Comparison of ENCODE assay signal across 15 cellular contexts in the genomic region with DNA sequence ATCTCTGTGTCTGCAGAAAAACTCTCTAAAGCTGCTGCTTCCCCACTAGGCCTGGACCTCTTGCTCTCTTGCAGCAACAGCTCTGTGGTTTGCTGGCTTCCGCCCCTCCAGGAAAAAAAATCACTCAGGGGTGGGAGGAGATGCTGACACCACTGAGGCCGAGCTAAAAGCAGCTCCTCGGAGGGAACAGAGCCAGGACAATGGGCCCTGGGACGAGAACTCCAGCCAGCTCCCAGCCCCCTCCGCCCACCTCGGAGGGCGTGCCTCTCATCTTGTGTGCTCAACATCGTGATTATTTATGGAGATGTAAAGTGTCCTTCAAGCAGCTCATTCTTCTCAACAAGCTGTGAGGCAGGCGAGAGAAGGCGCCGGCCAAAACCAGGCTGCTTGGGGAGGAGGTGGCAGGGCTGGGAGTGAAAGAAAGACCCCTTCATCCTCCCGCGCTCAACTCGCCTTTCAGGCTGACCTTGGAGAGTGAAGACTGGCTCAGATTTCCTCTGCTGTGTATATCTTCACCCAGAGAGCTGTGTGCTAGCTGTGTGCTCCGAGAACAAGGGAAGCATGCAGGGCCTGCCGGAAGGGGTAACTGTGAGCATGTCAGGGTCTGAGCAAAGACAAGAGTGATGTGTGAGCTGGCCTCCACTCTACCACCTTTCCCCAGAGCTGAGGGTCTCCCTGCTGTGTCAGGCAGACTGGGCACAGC. TPM values are rescaled to one million over a fixed set of nuclear protein-coding genes. Genes with fewer than 3 reads are reported as not detected.
DNase-seq lines count a peak whose midpoint lies in the region; ATAC-seq, FAIRE-seq and TF ChIP-seq lines count a peak whose summit lies in the region.
"Had no signal": no experiment of that assay in that cellular context is flagged by ENCODE, and none has a peak within 500 bp of the region (broad histone marks: within the 10 kb centered on the region; RNA-seq: fewer than 3 reads in every experiment).

No MANE protein-coding gene starts in this region.

- DNase-seq in NCI-H345 (lab: John Stamatoyannopoulos, UW) (peak; percentile 29), NCI-H345 treated with DMSO at 0.1 percent for 48 hours (lab: John Stamatoyannopoulos, UW; ENCODE audit: unreplicated experiment) (no peak), NCI-H187 (lab: John Stamatoyannopoulos, UW) (peak; percentile 42 to 49), neural crest cell (ENCODE audit: low read depth, low spot score) (peak; percentile 5), HTR-8/SVneo (ENCODE audit: insufficient read length, low spot score) (no peak)
- DNase-seq in activated naive CD4-positive, alpha-beta T cell treated with anti-CD3 and anti-CD28 coated beads, Interleukin-2, amount 50 U/mL, for 72 hours (ENCODE audit: low spot score in 2 of 2), result no peak
- DNase-seq: cerebellar nuclear complex, HFFc6 had no signal

- H3K9me3 Mint-ChIP-seq in activated naive CD4-positive, alpha-beta T cell treated with anti-CD3 and anti-CD28 coated beads, Interleukin-2, amount 50 U/mL, for 72 hours, result no peaks in the 10 kb centered on the region
- no peaks in the 10 kb centered on the region for H3K9me3 Mint-ChIP-seq in neural crest cell
- H3K9me3 Mint-ChIP-seq: HFFc6; stimulated activated naive CD8-positive, alpha-beta T cell treated with anti-CD3 and anti-CD28 coated beads, Interleukin-15, Interleukin-2, amounts not matched to agents 100 ng/mL and 50 ng/mL, for 24 hours had no signal

- peak; percentile 30 to 43 for ATAC-seq in activated naive CD4-positive, alpha-beta T cell treated with anti-CD3 and anti-CD28 coated beads, Interleukin-2, amount 50 U/mL, for 72 hours
- ATAC-seq in GM21367 (IDR thresholded peaks at IDR 0.05; ENCODE audit: unreplicated experiment), result no peak
- no peak for ATAC-seq in HG03135 (IDR thresholded peaks at IDR 0.05; ENCODE audit: unreplicated experiment)

- no peak overlapping the region for H3K4me3 Mint-ChIP-seq in neural crest cell
- H3K4me3 Mint-ChIP-seq: HFFc6; stimulated activated naive CD8-positive, alpha-beta T cell treated with anti-CD3 and anti-CD28 coated beads, Interleukin-15, Interleukin-2, amounts not matched to agents 100 ng/mL and 50 ng/mL, for 24 hours had no signal

- H3K4me1 Mint-ChIP-seq in neural crest cell, result peaks cover 18% of the 10 kb centered on the region

- peak overlapping the region; percentile 51 to 83 for H3K27ac Mint-ChIP-seq in activated naive CD4-positive, alpha-beta T cell treated with anti-CD3 and anti-CD28 coated beads, Interleukin-2, amount 50 U/mL, for 72 hours
- H3K27ac Mint-ChIP-seq in neural crest cell (ENCODE audit: unreplicated experiment), result peak overlapping the region; percentile 88
- H3K27ac Mint-ChIP-seq: HFFc6; stimulated activated naive CD8-positive, alpha-beta T cell treated with anti-CD3 and anti-CD28 coated beads, Interleukin-15, Interleukin-2, amounts not matched to agents 100 ng/mL and 50 ng/mL, for 24 hours had no signal

- H3K27me3 Mint-ChIP-seq in neural crest cell (ENCODE audit: low read depth), result no peaks in the 10 kb centered on the region

- no peaks in the 10 kb centered on the region for H3K36me3 Mint-ChIP-seq in activated naive CD4-positive, alpha-beta T cell treated with anti-CD3 and anti-CD28 coated beads, Interleukin-2, amount 50 U/mL, for 72 hours
- H3K36me3 Mint-ChIP-seq in neural crest cell (ENCODE audit: low read depth), result no peaks in the 10 kb centered on the region

- no peak for TF ChIP-seq CTCF in neural crest cell (conservative IDR thresholded peaks at IDR 0.05)

- no peak for FAIRE-seq in HTR-8/SVneo (lab: Jason Lieb, UNC)
- FAIRE-seq: A204.1 had no signal

RNA-seq across cellular contexts. Expression of a gene that starts 53.6 kb away (rescaled TPM):
- not detected for total RNA-seq in activated naive CD4-positive, alpha-beta T cell treated with anti-CD3 and anti-CD28 coated beads, Interleukin-2, amount 50 U/mL, for 72 hours
- 0.14 TPM in 1 of 2 replicates, not detected in the other for total RNA-seq in neural crest cell
- total RNA-seq: HFFc6, kidney epithelial cell, OCI-LY7, omental fat pad had no signal

Comparison
In these comparisons a context has a peak if more than half of its experiments do, and no peak if none do; other contexts are left out.
1. DNase-seq: peak in NCI-H345 (single experiment), NCI-H187 (2 of 2) and neural crest cell (single experiment); none in NCI-H345 treated with DMSO at 0.1 percent for 48 hours (single experiment), activated naive CD4-positive, alpha-beta T cell treated with anti-CD3 and anti-CD28 coated beads, Interleukin-2, amount 50 U/mL, for 72 hours (0 of 2) and HTR-8/SVneo (single experiment).
2. ATAC-seq: peak in activated naive CD4-positive, alpha-beta T cell treated with anti-CD3 and anti-CD28 coated beads, Interleukin-2, amount 50 U/mL, for 72 hours (2 of 2); none in GM21367 (single experiment) and HG03135 (single experiment).